Comparison of ENCODE assay signal across 2 cellular contexts in the genomic region with DNA sequence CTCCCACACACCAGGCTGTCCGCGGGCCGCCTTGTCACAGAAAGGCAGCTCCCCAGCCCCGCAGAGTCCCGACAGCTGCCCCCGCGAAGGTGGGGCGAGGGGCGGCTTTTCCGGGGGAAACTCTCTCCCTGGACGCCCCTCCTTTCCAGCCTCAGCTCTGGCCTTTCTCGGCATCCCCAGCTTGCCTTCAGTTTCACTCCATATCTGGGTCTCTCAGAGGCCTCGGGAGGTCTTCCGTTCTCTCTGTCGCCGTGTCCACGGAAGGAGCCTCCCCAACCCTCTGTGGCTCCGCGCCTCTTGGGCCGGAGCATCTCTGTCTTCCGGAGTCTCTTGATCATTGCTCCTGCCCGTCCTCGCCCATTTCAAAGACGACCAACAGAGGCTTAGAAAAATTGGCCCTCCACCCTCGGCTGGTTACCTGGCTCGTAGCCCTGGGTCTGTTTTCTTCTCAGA.
A peak's percentile ranks its signal among the peaks of the same experiment; 100 is the strongest.
TF ChIP-seq lines count a peak whose summit lies in the region.

No MANE protein-coding gene starts in this region.

TF ChIP-seq in GM23338, 12 proteins besides CTCF, POLR2A, EP300 and RAD21 (continued from another document):
- peak; percentile 84 for TF ChIP-seq EZH2 (IDR thresholded peaks at IDR 0.05; ENCODE audit: low read depth, unreplicated experiment)
- TF ChIP-seq CREB1 (CRISPR knock-in tag; IDR thresholded peaks at IDR 0.05; ENCODE audit: low read depth): no peak
- TF ChIP-seq STAT1 (IDR thresholded peaks at IDR 0.05; ENCODE audit: unreplicated experiment): no peak
- TF ChIP-seq, protein P1, sequence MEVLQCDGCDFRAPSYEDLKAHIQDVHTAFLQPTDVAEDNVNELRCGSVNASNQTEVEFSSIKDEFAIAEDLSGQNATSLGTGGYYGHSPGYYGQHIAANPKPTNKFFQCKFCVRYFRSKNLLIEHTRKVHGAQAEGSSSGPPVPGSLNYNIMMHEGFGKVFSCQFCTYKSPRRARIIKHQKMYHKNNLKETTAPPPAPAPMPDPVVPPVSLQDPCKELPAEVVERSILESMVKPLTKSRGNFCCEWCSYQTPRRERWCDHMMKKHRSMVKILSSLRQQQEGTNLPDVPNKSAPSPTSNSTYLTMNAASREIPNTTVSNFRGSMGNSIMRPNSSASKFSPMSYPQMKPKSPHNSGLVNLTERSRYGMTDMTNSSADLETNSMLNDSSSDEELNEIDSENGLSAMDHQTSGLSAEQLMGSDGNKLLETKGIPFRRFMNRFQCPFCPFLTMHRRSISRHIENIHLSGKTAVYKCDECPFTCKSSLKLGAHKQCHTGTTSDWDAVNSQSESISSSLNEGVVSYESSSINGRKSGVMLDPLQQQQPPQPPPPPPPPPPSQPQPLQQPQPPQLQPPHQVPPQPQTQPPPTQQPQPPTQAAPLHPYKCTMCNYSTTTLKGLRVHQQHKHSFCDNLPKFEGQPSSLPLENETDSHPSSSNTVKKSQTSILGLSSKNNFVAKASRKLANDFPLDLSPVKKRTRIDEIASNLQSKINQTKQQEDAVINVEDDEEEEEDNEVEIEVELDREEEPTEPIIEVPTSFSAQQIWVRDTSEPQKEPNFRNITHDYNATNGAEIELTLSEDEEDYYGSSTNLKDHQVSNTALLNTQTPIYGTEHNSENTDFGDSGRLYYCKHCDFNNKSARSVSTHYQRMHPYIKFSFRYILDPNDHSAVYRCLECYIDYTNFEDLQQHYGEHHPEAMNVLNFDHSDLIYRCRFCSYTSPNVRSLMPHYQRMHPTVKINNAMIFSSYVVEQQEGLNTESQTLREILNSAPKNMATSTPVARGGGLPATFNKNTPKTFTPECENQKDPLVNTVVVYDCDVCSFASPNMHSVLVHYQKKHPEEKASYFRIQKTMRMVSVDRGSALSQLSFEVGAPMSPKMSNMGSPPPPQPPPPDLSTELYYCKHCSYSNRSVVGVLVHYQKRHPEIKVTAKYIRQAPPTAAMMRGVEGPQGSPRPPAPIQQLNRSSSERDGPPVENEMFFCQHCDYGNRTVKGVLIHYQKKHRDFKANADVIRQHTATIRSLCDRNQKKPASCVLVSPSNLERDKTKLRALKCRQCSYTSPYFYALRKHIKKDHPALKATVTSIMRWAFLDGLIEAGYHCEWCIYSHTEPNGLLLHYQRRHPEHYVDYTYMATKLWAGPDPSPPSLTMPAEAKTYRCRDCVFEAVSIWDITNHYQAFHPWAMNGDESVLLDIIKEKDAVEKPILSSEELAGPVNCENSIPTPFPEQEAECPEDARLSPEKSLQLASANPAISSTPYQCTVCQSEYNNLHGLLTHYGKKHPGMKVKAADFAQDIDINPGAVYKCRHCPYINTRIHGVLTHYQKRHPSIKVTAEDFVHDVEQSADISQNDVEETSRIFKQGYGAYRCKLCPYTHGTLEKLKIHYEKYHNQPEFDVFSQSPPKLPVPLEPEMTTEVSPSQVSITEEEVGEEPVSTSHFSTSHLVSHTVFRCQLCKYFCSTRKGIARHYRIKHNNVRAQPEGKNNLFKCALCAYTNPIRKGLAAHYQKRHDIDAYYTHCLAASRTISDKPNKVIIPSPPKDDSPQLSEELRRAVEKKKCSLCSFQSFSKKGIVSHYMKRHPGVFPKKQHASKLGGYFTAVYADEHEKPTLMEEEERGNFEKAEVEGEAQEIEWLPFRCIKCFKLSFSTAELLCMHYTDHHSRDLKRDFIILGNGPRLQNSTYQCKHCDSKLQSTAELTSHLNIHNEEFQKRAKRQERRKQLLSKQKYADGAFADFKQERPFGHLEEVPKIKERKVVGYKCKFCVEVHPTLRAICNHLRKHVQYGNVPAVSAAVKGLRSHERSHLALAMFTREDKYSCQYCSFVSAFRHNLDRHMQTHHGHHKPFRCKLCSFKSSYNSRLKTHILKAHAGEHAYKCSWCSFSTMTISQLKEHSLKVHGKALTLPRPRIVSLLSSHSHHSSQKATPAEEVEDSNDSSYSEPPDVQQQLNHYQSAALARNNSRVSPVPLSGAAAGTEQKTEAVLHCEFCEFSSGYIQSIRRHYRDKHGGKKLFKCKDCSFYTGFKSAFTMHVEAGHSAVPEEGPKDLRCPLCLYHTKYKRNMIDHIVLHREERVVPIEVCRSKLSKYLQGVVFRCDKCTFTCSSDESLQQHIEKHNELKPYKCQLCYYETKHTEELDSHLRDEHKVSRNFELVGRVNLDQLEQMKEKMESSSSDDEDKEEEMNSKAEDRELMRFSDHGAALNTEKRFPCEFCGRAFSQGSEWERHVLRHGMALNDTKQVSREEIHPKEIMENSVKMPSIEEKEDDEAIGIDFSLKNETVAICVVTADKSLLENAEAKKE (CRISPR knock-in tag; IDR thresholded peaks at IDR 0.05): no peak
- TF ChIP-seq, protein P2, sequence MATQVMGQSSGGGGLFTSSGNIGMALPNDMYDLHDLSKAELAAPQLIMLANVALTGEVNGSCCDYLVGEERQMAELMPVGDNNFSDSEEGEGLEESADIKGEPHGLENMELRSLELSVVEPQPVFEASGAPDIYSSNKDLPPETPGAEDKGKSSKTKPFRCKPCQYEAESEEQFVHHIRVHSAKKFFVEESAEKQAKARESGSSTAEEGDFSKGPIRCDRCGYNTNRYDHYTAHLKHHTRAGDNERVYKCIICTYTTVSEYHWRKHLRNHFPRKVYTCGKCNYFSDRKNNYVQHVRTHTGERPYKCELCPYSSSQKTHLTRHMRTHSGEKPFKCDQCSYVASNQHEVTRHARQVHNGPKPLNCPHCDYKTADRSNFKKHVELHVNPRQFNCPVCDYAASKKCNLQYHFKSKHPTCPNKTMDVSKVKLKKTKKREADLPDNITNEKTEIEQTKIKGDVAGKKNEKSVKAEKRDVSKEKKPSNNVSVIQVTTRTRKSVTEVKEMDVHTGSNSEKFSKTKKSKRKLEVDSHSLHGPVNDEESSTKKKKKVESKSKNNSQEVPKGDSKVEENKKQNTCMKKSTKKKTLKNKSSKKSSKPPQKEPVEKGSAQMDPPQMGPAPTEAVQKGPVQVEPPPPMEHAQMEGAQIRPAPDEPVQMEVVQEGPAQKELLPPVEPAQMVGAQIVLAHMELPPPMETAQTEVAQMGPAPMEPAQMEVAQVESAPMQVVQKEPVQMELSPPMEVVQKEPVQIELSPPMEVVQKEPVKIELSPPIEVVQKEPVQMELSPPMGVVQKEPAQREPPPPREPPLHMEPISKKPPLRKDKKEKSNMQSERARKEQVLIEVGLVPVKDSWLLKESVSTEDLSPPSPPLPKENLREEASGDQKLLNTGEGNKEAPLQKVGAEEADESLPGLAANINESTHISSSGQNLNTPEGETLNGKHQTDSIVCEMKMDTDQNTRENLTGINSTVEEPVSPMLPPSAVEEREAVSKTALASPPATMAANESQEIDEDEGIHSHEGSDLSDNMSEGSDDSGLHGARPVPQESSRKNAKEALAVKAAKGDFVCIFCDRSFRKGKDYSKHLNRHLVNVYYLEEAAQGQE (IDR thresholded peaks at IDR 0.05; ENCODE audit: unreplicated experiment): no peak
- peak; percentile 37 for TF ChIP-seq EZH2phosphoT487 (IDR thresholded peaks at IDR 0.05; ENCODE audit: unreplicated experiment)
- TF ChIP-seq POLR2AphosphoS5 (IDR thresholded peaks at IDR 0.05; ENCODE audit: low read depth): no peak

TF ChIP-seq in K562, 482 proteins besides CTCF, POLR2A, EP300 and RAD21 (continued from another document):
- TF ChIP-seq, protein P3, sequence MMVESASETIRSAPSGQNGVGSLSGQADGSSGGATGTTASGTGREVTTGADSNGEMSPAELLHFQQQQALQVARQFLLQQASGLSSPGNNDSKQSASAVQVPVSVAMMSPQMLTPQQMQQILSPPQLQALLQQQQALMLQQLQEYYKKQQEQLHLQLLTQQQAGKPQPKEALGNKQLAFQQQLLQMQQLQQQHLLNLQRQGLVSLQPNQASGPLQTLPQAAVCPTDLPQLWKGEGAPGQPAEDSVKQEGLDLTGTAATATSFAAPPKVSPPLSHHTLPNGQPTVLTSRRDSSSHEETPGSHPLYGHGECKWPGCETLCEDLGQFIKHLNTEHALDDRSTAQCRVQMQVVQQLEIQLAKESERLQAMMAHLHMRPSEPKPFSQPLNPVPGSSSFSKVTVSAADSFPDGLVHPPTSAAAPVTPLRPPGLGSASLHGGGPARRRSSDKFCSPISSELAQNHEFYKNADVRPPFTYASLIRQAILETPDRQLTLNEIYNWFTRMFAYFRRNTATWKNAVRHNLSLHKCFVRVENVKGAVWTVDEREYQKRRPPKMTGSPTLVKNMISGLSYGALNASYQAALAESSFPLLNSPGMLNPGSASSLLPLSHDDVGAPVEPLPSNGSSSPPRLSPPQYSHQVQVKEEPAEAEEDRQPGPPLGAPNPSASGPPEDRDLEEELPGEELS (CRISPR knock-in tag; IDR thresholded peaks at IDR 0.05; ENCODE audit: borderline replicate concordance): no peak
- TF ChIP-seq ZNF644 (tag; IDR thresholded peaks at IDR 0.05; ENCODE audit: low read depth) (no peak), MCM7 (IDR thresholded peaks at IDR 0.05) (no peak)
- TF ChIP-seq, protein P4, sequence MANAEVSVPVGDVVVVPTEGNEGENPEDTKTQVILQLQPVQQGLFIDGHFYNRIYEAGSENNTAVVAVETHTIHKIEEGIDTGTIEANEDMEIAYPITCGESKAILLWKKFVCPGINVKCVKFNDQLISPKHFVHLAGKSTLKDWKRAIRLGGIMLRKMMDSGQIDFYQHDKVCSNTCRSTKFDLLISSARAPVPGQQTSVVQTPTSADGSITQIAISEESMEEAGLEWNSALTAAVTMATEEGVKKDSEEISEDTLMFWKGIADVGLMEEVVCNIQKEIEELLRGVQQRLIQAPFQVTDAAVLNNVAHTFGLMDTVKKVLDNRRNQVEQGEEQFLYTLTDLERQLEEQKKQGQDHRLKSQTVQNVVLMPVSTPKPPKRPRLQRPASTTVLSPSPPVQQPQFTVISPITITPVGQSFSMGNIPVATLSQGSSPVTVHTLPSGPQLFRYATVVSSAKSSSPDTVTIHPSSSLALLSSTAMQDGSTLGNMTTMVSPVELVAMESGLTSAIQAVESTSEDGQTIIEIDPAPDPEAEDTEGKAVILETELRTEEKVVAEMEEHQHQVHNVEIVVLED (CRISPR knock-in tag; IDR thresholded peaks at IDR 0.05): no peak
